ENCODE assay signal across 7 cellular contexts in genomic region chr11:65047581-65048422, GRCh38. TPM values are rescaled to one million over a fixed set of nuclear protein-coding genes. Genes with fewer than 3 reads are reported as not detected.
DNase-seq lines count a peak whose midpoint lies in the region; ATAC-seq, FAIRE-seq and TF ChIP-seq lines count a peak whose summit lies in the region.
"Had no signal": no experiment of that assay in that cellular context is flagged by ENCODE, and none has a peak within 500 bp of the region (broad histone marks: within the 10 kb centered on the region; RNA-seq: fewer than 3 reads in every experiment).

No MANE protein-coding gene starts in this region.

- peaks cover 3% of the 10 kb centered on the region for H3K36me3 ChIP-seq in brain microvascular endothelial cell (replicated peaks)
- H3K36me3 ChIP-seq: neural progenitor cell had no signal

- no peaks in the 10 kb centered on the region for H3K4me1 Mint-ChIP-seq in neural crest cell
- H3K4me1 Mint-ChIP-seq: neural progenitor cell had no signal

- no peak for ATAC-seq in GM21529 (IDR thresholded peaks at IDR 0.05; ENCODE audit: unreplicated experiment)

- no peaks in the 10 kb centered on the region for H3K9me3 Mint-ChIP-seq in neural crest cell
- H3K9me3 Mint-ChIP-seq: neural progenitor cell had no signal

- no peaks in the 10 kb centered on the region for H3K27me3 Mint-ChIP-seq in neural crest cell (ENCODE audit: low read depth)

- H3K27ac ChIP-seq in brain microvascular endothelial cell = no peak overlapping the region
- H3K27ac ChIP-seq: neural progenitor cell had no signal

- H3K4me3 ChIP-seq in brain microvascular endothelial cell (ENCODE audit: low read depth, low read length) = peak overlapping the region; percentile 55
- H3K4me3 ChIP-seq: neural progenitor cell had no signal

- peaks cover 3% of the 10 kb centered on the region for H3K36me3 Mint-ChIP-seq in neural crest cell (ENCODE audit: low read depth)

- in situ Hi-C loops in brain microvascular endothelial cell (cut with HindIII; ENCODE audit: low pct_ligation_motif_present, low sequenced_read_pairs) = no loop called here

- FAIRE-seq in GM12892 (lab: Jason Lieb, UNC) = peak; percentile 71

- no peak overlapping the region for H3K4me3 Mint-ChIP-seq in neural crest cell

- TF ChIP-seq CTCF in brain microvascular endothelial cell (IDR thresholded peaks at IDR 0.05; ENCODE audit: low read depth, low read length, missing control alignments) = no peak
- TF ChIP-seq CTCF in neural crest cell (conservative IDR thresholded peaks at IDR 0.05) = no peak

- no peak for TF ChIP-seq POLR2A in GM12892 (IDR thresholded peaks at IDR 0.05; ENCODE audit: low read depth, low read length)

- H3K27ac Mint-ChIP-seq in neural crest cell (ENCODE audit: unreplicated experiment) = peak overlapping the region; percentile 35
- H3K27ac Mint-ChIP-seq: neural progenitor cell had no signal

- H3K27me3 ChIP-seq in brain microvascular endothelial cell (replicated peaks) = no peaks in the 10 kb centered on the region
- H3K27me3 ChIP-seq: neural progenitor cell had no signal

- DNase-seq in GM12892 (ENCODE audit: insufficient read length) (peak; percentile 62), brain microvascular endothelial cell (no peak), neural crest cell (ENCODE audit: low read depth, low spot score) (no peak), NCI-H82 treated with DMSO at 0.1 percent for 48 hours (lab: John Stamatoyannopoulos, UW; ENCODE audit: unreplicated experiment) (no peak), NCI-H510A treated with DMSO at 0.1 percent for 48 hours (lab: John Stamatoyannopoulos, UW) (no peak)

RNA-seq across cellular contexts. Expression of gene SAC3D1, which starts 6.8 kb away (rescaled TPM):
- polyA plus RNA-seq in GM12892 (2012; ENCODE audit: missing spikeins) = 5.1 TPM
- 32.3 and 32.7 TPM in 2 replicates for total RNA-seq in neural crest cell

RNA-seq across cellular contexts. Expression of gene NAALADL1, which starts 10.6 kb away (rescaled TPM):
- 10.5 TPM for polyA plus RNA-seq in GM12892 (2012; ENCODE audit: missing spikeins)
- 0.30 and 0.35 TPM in 2 replicates for total RNA-seq in neural crest cell

RNA-seq across cellular contexts. Expression of gene SNX15, which starts 20.6 kb away (rescaled TPM):
- 10.8 TPM for polyA plus RNA-seq in GM12892 (2012; ENCODE audit: missing spikeins)
- 31.7 and 36.5 TPM in 2 replicates for total RNA-seq in neural crest cell

RNA-seq across cellular contexts. Expression of gene ARL2, which starts 33.8 kb away (rescaled TPM):
- 63.5 TPM for polyA plus RNA-seq in GM12892 (2012; ENCODE audit: missing spikeins)
- 112 and 117 TPM in 2 replicates for total RNA-seq in neural crest cell

RNA-seq across cellular contexts. Expression of gene CDCA5, which starts 36.0 kb away (rescaled TPM):
- polyA plus RNA-seq in GM12892 (2012; ENCODE audit: missing spikeins) = 36.0 TPM
- 83.1 and 84.8 TPM in 2 replicates for total RNA-seq in neural crest cell
